Comparison of ENCODE assay signal across 1 cellular context in genomic region chr5:97167435-97167834, GRCh38.
A peak's percentile ranks its signal among the peaks of the same experiment; 100 is the strongest.
TF ChIP-seq lines count a peak whose summit lies in the region.

No MANE protein-coding gene starts in this region.

TF ChIP-seq in GM12878, 131 proteins besides CTCF, POLR2A, EP300 and RAD21 (continued from another document):
- TF ChIP-seq PBX3 (IDR thresholded peaks at IDR 0.05; ENCODE audit: insufficient replicate concordance, low read depth, low read length) (no peak), ZNF274 (IDR thresholded peaks at IDR 0.05; ENCODE audit: insufficient read depth, insufficient read length) (no peak), CREB1 (IDR thresholded peaks at IDR 0.05; ENCODE audit: low read depth) (peak; percentile 81), IKZF1 (conservative IDR thresholded peaks at IDR 0.05) (peak; percentile 59), FOXM1 (IDR thresholded peaks at IDR 0.05; ENCODE audit: low read depth, low read length) (no peak), E2F8 (IDR thresholded peaks at IDR 0.05; ENCODE audit: low read depth, partially characterized antibody) (peak; percentile 37), MTA2 (IDR thresholded peaks at IDR 0.05; ENCODE audit: low read depth) (peak; percentile 71), SPI1 (IDR thresholded peaks at IDR 0.05; ENCODE audit: borderline replicate concordance, insufficient read depth, low read depth, low read length) (peak; percentile 79), CREM (IDR thresholded peaks at IDR 0.05; ENCODE audit: low read depth) (peak; percentile 63), ATF7 (IDR thresholded peaks at IDR 0.05; ENCODE audit: low read depth) (peak; percentile 80), SP1 (IDR thresholded peaks at IDR 0.05; ENCODE audit: low read depth, low read length) (no peak), RELB (IDR thresholded peaks at IDR 0.05; ENCODE audit: low read depth) (0 out of 2 replicates have a peak, but pooled peaks have one; percentile 18), ZNF217 (IDR thresholded peaks at IDR 0.05) (peak; percentile 49; the same call in 1 of the 2 replicates), IKZF2 (IDR thresholded peaks at IDR 0.05) (peak; percentile 39 to 51; a peak in 3 of 4 replicates), NFIC (IDR thresholded peaks at IDR 0.05; ENCODE audit: low read depth, low read length) (0 out of 2 replicates have a peak, but pooled peaks have one; percentile 18), JUNB (IDR thresholded peaks at IDR 0.05) (peak; percentile 77), DPF2 (IDR thresholded peaks at IDR 0.05) (peak; percentile 74)
- TF ChIP-seq, protein P1, sequence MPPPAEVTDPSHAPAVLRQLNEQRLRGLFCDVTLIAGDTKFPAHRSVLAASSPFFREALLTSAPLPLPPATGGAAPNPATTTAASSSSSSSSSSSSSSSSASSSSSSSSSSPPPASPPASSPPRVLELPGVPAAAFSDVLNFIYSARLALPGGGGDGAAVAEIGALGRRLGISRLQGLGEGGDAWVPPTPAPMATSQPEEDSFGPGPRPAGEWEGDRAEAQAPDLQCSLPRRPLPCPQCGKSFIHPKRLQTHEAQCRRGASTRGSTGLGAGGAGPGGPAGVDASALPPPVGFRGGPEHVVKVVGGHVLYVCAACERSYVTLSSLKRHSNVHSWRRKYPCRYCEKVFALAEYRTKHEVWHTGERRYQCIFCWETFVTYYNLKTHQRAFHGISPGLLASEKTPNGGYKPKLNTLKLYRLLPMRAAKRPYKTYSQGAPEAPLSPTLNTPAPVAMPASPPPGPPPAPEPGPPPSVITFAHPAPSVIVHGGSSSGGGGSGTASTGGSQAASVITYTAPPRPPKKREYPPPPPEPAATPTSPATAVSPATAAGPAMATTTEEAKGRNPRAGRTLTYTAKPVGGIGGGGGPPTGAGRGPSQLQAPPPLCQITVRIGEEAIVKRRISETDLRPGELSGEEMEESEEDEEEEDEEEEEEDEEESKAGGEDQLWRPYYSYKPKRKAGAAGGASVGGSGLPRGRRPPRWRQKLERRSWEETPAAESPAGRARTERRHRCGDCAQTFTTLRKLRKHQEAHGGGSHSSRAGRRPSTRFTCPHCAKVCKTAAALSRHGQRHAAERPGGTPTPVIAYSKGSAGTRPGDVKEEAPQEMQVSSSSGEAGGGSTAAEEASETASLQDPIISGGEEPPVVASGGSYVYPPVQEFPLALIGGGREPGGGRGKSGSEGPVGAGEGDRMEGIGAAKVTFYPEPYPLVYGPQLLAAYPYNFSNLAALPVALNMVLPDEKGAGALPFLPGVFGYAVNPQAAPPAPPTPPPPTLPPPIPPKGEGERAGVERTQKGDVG (CRISPR knock-in tag; IDR thresholded peaks at IDR 0.05): no peak
- TF ChIP-seq, protein P2, sequence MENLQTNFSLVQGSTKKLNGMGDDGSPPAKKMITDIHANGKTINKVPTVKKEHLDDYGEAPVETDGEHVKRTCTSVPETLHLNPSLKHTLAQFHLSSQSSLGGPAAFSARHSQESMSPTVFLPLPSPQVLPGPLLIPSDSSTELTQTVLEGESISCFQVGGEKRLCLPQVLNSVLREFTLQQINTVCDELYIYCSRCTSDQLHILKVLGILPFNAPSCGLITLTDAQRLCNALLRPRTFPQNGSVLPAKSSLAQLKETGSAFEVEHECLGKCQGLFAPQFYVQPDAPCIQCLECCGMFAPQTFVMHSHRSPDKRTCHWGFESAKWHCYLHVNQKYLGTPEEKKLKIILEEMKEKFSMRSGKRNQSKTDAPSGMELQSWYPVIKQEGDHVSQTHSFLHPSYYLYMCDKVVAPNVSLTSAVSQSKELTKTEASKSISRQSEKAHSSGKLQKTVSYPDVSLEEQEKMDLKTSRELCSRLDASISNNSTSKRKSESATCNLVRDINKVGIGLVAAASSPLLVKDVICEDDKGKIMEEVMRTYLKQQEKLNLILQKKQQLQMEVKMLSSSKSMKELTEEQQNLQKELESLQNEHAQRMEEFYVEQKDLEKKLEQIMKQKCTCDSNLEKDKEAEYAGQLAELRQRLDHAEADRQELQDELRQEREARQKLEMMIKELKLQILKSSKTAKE (IDR thresholded peaks at IDR 0.05; ENCODE audit: low read depth, poor library complexity, severe bottlenecking): peak; percentile 71
